8 cellular contexts compared by ENCODE assay signal in the genomic region with DNA sequence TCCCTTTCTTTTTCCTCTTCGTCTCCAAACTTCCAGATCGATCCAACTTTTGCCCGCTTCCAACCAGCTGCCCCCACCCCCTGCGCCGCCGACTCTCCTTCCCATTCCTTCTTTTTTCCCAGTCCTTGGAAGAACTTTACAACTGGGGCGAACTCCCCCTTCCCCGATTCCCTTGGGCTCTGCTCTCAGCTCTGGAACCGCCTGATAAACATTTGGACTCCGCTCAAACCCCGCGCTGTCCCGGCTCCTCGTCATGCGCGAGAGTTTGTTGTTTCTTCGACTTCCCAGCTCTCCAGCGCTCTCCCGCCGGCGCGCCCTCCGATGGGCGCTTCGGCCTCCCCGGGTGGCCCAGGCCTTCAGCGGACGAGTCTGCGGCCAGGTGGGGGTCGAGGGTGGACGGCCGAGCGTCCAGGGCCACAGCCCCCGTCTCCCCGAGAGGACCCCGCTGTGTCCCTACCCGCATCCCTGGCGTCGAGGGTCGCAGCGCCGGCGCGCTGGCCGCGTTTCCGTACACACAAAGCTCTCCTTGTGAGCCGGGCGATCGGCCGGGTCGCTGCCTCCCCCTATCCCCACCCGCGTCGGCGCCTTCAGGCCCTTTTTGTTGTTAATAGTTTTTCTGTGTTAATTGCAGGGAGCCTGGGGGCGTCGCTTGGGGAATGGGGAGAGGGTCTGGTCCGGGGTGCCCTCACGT. TPM values are rescaled to one million over a fixed set of nuclear protein-coding genes. Genes with fewer than 3 reads are reported as not detected.
DNase-seq lines count a peak whose midpoint lies in the region; ATAC-seq and FAIRE-seq lines count a peak whose summit lies in the region.

No MANE protein-coding gene starts in this region.

- peak overlapping the region; percentile 68 for H3K4me3 ChIP-seq in HUES6 (ENCODE audit: low read depth, low read length)
- peak overlapping the region; percentile 93 for H3K4me3 ChIP-seq in iPS-18c (ENCODE audit: insufficient read depth, low read depth, low read length)
- H3K4me3 ChIP-seq in small intestine (ENCODE audit: low read depth in 1 of 2, low read length in 2 of 2), result peak overlapping the region; percentile 64 to 86

- no peaks in the 10 kb centered on the region for H3K9me3 ChIP-seq in HUES6 (ENCODE audit: control insufficient read depth, insufficient read depth, low read depth, low read length)
- H3K9me3 ChIP-seq in iPS-18c (ENCODE audit: control insufficient read depth, insufficient read depth, low read length), result no peaks in the 10 kb centered on the region
- H3K9me3 ChIP-seq in small intestine (ENCODE audit: control insufficient read depth, low read depth), result no peaks in the 10 kb centered on the region

- no peaks in the 10 kb centered on the region for H3K27me3 ChIP-seq in HUES6 (ENCODE audit: control insufficient read depth, insufficient read depth, low read length)
- no peaks in the 10 kb centered on the region for H3K27me3 ChIP-seq in small intestine (ENCODE audit: control insufficient read depth in 2 of 2, insufficient read depth in 2 of 2, low read length in 2 of 2)

- 2 to 5% (median 3%) methylated on average over 58 to 60 of the region's 60 CpGs for WGBS in small intestine, 3 donors

- H3K4me1 ChIP-seq in HUES6 (ENCODE audit: control insufficient read depth, insufficient read depth, low read length) (peaks cover 27% of the 10 kb centered on the region), small intestine (ENCODE audit: control insufficient read depth in 2 of 2, insufficient read depth in 1 of 2, low read depth in 1 of 2, low read length in 1 of 2) (peaks cover 2 to 4% of the 10 kb centered on the region in 2 donors)

- peak overlapping the region; percentile 74 for H3K9ac ChIP-seq in HUES6 (ENCODE audit: low read length)

- no peak for ATAC-seq in HG03342 (IDR thresholded peaks at IDR 0.05; ENCODE audit: unreplicated experiment)

- peak; percentile 39 for DNase-seq in Ammon's horn (ENCODE audit: low spot score)
- peak; percentile 87 for DNase-seq in astrocyte of the hippocampus (ENCODE audit: low read depth, low spot score)
- DNase-seq in small intestine, result peak; percentile 73
- no peak for DNase-seq in epidermal melanocyte (ENCODE audit: insufficient read length, low spot score)
- no peak for DNase-seq in stimulated activated CD8-positive, alpha-beta memory T cell treated with anti-CD3 and anti-CD28 coated beads, Interleukin-4, amount 100 ng/mL, for 48 hours

- FAIRE-seq in small intestine (lab: Jason Lieb, UNC), result no peak

- peaks cover 38% of the 10 kb centered on the region for H3K36me3 ChIP-seq in HUES6 (ENCODE audit: control insufficient read depth, insufficient read depth, low read length)
- peaks cover 0 to 6% of the 10 kb centered on the region in 2 donors for H3K36me3 ChIP-seq in small intestine (ENCODE audit: control insufficient read depth in 2 of 2, insufficient read depth in 2 of 2, low read length in 2 of 2)

- H3K27ac ChIP-seq in HUES6 (ENCODE audit: low read depth, low read length) (peak overlapping the region; percentile 52; the same call in 1 of the 2 replicates), small intestine (ENCODE audit: low read depth in 1 of 2, low read length in 1 of 2) (peak overlapping the region; percentile 87 to 96)

RNA-seq across cellular contexts. Expression of gene MMP14, which starts 0.8 kb away (rescaled TPM):
- 100 to 1,000 TPM in 1 of 3 donors, 10 to 100 TPM in 1, 1 to 10 TPM in 1; 6.9 to 105 (median 16.8) TPM for polyA plus RNA-seq in small intestine

RNA-seq across cellular contexts. Expression of gene MRPL52, which starts 7.5 kb away (rescaled TPM):
- 100 to 1,000 TPM; 117 to 164 (median 147) TPM for polyA plus RNA-seq in small intestine

RNA-seq across cellular contexts. Expression of gene SLC7A7, which starts 22.0 kb away (rescaled TPM):
- 100 to 1,000 TPM in 2 of 3 donors, 10 to 100 TPM in 1; 52.9 to 355 (median 218) TPM for polyA plus RNA-seq in small intestine

RNA-seq across cellular contexts. Expression of gene LRP10, which starts 34.3 kb away (rescaled TPM):
- 10 to 100 TPM; 19.7 to 87.3 (median 28.4) TPM for polyA plus RNA-seq in small intestine

RNA-seq across cellular contexts. Expression of gene REM2, which starts 45.8 kb away (rescaled TPM):
- polyA plus RNA-seq in small intestine, result 1 to 10 TPM in 1 of 3 donors, under 1 TPM in 2; 0.45 to 1.1 (median 0.90) TPM

Comparison
In these comparisons a context has a peak if more than half of its experiments do, and no peak if none do; other contexts are left out.
1. DNase-seq: peak in Ammon's horn (single experiment), astrocyte of the hippocampus (single experiment) and small intestine (single experiment); none in epidermal melanocyte (single experiment) and stimulated activated CD8-positive, alpha-beta memory T cell treated with anti-CD3 and anti-CD28 coated beads, Interleukin-4, amount 100 ng/mL, for 48 hours (single experiment).
2. Peak in every context shown above with its lines, with median percentiles within 50 percentile points of each other: H3K4me3 ChIP-seq.